1 cellular context compared by ENCODE assay signal in the genomic region with DNA sequence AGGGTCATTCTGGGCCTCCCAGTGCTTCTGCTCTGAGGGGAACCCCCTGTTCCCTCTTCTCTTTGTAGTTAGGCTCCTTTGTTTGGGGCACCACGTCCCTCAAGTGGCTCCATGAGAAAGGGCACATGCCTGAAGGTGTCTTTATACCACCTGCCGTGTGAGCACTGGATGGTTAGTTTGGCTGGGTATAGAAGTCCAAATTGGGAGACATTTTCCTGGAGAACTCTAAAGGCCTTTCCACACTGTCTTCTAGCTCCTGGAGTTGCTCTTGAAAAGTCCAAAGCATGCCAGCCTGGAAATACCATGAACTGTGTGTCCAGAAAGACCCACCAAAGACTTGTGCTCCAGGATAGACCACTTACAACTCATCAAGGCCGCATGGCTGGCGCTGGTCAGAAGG.
TF ChIP-seq lines count a peak whose summit lies in the region.

No MANE protein-coding gene starts in this region.

TF ChIP-seq in K562, 482 proteins besides CTCF, POLR2A, EP300 and RAD21:
- TF ChIP-seq ZFP1 (CRISPR knock-in tag; IDR thresholded peaks at IDR 0.05) = peak; percentile 95
- TF ChIP-seq ZNF668 (CRISPR knock-in tag; IDR thresholded peaks at IDR 0.05) = no peak
- TF ChIP-seq, protein P1, sequence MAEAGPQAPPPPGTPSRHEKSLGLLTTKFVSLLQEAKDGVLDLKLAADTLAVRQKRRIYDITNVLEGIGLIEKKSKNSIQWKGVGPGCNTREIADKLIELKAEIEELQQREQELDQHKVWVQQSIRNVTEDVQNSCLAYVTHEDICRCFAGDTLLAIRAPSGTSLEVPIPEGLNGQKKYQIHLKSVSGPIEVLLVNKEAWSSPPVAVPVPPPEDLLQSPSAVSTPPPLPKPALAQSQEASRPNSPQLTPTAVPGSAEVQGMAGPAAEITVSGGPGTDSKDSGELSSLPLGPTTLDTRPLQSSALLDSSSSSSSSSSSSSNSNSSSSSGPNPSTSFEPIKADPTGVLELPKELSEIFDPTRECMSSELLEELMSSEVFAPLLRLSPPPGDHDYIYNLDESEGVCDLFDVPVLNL (CRISPR knock-in tag; IDR thresholded peaks at IDR 0.05; ENCODE audit: low read depth) = no peak
- TF ChIP-seq KLF6 (CRISPR knock-in tag; IDR thresholded peaks at IDR 0.05; ENCODE audit: borderline replicate concordance) = no peak
- TF ChIP-seq SREBF2 (CRISPR knock-in tag; IDR thresholded peaks at IDR 0.05) = no peak
- TF ChIP-seq MEF2D (tag; conservative IDR thresholded peaks at IDR 0.05; ENCODE audit: low read depth) = no peak
- TF ChIP-seq, protein P2, sequence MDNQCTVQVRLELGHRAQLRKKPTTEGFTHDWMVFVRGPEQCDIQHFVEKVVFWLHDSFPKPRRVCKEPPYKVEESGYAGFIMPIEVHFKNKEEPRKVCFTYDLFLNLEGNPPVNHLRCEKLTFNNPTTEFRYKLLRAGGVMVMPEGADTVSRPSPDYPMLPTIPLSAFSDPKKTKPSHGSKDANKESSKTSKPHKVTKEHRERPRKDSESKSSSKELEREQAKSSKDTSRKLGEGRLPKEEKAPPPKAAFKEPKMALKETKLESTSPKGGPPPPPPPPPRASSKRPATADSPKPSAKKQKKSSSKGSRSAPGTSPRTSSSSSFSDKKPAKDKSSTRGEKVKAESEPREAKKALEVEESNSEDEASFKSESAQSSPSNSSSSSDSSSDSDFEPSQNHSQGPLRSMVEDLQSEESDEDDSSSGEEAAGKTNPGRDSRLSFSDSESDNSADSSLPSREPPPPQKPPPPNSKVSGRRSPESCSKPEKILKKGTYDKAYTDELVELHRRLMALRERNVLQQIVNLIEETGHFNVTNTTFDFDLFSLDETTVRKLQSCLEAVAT (IDR thresholded peaks at IDR 0.05) = no peak
- peak in 1 of 3 experiments; percentile 37 for TF ChIP-seq YY1 (IDR thresholded peaks at IDR 0.05; ENCODE audit: borderline replicate concordance in 1 of 3, control insufficient read depth in 1 of 3, extremely low read depth in 1 of 3, insufficient read depth in 3 of 3, insufficient read length in 1 of 3, insufficient replicate concordance in 2 of 3, low read depth in 1 of 3, low read length in 2 of 3)
- TF ChIP-seq TBP (optimal IDR thresholded peaks at IDR 0.05; ENCODE audit: low read depth, low read length) = no peak
- TF ChIP-seq, protein P3, sequence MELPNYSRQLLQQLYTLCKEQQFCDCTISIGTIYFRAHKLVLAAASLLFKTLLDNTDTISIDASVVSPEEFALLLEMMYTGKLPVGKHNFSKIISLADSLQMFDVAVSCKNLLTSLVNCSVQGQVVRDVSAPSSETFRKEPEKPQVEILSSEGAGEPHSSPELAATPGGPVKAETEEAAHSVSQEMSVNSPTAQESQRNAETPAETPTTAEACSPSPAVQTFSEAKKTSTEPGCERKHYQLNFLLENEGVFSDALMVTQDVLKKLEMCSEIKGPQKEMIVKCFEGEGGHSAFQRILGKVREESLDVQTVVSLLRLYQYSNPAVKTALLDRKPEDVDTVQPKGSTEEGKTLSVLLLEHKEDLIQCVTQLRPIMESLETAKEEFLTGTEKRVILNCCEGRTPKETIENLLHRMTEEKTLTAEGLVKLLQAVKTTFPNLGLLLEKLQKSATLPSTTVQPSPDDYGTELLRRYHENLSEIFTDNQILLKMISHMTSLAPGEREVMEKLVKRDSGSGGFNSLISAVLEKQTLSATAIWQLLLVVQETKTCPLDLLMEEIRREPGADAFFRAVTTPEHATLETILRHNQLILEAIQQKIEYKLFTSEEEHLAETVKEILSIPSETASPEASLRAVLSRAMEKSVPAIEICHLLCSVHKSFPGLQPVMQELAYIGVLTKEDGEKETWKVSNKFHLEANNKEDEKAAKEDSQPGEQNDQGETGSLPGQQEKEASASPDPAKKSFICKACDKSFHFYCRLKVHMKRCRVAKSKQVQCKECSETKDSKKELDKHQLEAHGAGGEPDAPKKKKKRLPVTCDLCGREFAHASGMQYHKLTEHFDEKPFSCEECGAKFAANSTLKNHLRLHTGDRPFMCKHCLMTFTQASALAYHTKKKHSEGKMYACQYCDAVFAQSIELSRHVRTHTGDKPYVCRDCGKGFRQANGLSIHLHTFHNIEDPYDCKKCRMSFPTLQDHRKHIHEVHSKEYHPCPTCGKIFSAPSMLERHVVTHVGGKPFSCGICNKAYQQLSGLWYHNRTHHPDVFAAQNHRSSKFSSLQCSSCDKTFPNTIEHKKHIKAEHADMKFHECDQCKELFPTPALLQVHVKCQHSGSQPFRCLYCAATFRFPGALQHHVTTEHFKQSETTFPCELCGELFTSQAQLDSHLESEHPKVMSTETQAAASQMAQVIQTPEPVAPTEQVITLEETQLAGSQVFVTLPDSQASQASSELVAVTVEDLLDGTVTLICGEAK (IDR thresholded peaks at IDR 0.05) = no peak
- TF ChIP-seq, protein P3 (CRISPR knock-in tag; IDR thresholded peaks at IDR 0.05) = no peak
- no peak for TF ChIP-seq PHF20 (IDR thresholded peaks at IDR 0.05; ENCODE audit: partially characterized antibody)
- TF ChIP-seq, protein P4, sequence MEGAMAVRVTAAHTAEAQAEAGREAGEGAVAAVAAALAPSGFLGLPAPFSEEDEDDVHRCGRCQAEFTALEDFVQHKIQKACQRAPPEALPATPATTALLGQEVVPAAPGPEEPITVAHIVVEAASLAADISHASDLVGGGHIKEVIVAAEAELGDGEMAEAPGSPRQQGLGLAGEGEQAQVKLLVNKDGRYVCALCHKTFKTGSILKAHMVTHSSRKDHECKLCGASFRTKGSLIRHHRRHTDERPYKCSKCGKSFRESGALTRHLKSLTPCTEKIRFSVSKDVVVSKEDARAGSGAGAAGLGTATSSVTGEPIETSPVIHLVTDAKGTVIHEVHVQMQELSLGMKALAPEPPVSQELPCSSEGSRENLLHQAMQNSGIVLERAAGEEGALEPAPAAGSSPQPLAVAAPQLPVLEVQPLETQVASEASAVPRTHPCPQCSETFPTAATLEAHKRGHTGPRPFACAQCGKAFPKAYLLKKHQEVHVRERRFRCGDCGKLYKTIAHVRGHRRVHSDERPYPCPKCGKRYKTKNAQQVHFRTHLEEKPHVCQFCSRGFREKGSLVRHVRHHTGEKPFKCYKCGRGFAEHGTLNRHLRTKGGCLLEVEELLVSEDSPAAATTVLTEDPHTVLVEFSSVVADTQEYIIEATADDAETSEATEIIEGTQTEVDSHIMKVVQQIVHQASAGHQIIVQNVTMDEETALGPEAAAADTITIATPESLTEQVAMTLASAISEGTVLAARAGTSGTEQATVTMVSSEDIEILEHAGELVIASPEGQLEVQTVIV (CRISPR knock-in tag; IDR thresholded peaks at IDR 0.05; ENCODE audit: borderline replicate concordance) = no peak
- TF ChIP-seq CBX3 (IDR thresholded peaks at IDR 0.05; ENCODE audit: borderline replicate concordance in 1 of 2, low read length in 2 of 2) = peak in 1 of 2 experiments; percentile 82; a peak in 2 of 3 replicates
- TF ChIP-seq CXXC5 (CRISPR knock-in tag; IDR thresholded peaks at IDR 0.05) = no peak
- TF ChIP-seq DIDO1 (tag; IDR thresholded peaks at IDR 0.05; ENCODE audit: low read depth) = no peak
- peak; percentile 28; the same call in 1 of the 2 replicates for TF ChIP-seq TRIM28 (IDR thresholded peaks at IDR 0.05)
- TF ChIP-seq SMAD4 (CRISPR knock-in tag; conservative IDR thresholded peaks at IDR 0.05) = no peak
- TF ChIP-seq MCM2 (IDR thresholded peaks at IDR 0.05; ENCODE audit: low read depth) = no peak
- TF ChIP-seq ZNF224 (CRISPR knock-in tag; IDR thresholded peaks at IDR 0.05) = no peak
- TF ChIP-seq ELF4 (CRISPR knock-in tag; IDR thresholded peaks at IDR 0.05) = no peak
- TF ChIP-seq SREBF1 (IDR thresholded peaks at IDR 0.05; ENCODE audit: borderline replicate concordance, low read depth, low read length) = no peak
- TF ChIP-seq ZNF347 (CRISPR knock-in tag; IDR thresholded peaks at IDR 0.05; ENCODE audit: low read depth) = no peak
- no peak for TF ChIP-seq NR2F6 (CRISPR knock-in tag; IDR thresholded peaks at IDR 0.05)
- TF ChIP-seq, protein P5, sequence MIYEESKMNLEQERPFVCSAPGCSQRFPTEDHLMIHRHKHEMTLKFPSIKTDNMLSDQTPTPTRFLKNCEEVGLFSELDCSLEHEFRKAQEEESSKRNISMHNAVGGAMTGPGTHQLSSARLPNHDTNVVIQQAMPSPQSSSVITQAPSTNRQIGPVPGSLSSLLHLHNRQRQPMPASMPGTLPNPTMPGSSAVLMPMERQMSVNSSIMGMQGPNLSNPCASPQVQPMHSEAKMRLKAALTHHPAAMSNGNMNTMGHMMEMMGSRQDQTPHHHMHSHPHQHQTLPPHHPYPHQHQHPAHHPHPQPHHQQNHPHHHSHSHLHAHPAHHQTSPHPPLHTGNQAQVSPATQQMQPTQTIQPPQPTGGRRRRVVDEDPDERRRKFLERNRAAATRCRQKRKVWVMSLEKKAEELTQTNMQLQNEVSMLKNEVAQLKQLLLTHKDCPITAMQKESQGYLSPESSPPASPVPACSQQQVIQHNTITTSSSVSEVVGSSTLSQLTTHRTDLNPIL (CRISPR knock-in tag; IDR thresholded peaks at IDR 0.05) = no peak
- no peak for TF ChIP-seq ZNF239 (CRISPR knock-in tag; IDR thresholded peaks at IDR 0.05)
